14 cellular contexts compared by ENCODE assay signal in the genomic region with DNA sequence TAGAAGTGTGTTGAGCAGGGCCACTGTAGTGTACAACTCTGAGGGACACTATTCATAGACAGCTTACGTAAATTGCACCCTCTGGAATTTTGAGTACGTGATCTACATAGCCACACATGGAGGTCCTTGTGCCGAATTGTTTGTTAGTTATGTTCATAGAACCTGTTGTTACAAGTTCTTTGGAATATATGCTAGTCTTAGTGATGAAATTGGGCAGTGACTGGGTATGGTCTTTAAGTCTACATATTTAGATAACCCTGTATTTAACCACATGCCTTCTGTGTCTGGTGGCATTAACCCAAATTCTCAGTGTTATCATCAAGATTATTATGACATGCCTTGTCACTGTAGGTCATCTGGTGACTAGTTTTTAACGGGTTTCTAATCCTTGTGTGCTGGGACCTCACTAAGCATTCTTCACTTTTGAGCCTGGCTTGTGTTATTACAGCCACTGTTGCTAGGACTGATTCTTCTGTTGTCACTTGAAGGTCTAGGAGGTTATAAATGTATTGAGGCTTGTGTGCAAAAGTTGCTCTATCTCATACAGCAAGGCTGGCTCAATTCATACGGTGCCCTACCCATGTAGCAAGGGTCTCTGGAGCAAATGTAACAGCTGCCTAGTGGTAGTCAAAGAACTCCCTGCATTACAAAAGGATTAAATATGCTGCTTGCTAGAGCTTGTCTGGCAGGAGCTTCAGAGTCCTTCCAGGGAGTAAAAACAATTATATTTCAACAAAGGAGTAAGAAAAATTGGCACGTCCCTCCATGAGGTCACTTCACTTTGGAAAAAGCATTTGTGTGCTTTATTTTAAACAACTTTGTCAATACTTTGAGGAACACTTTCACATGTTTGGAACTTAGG.
DNase-seq lines count a peak whose midpoint lies in the region; ATAC-seq and TF ChIP-seq lines count a peak whose summit lies in the region.
"Had no signal": no experiment of that assay in that cellular context is flagged by ENCODE, and none has a peak within 500 bp of the region (broad histone marks: within the 10 kb centered on the region; RNA-seq: fewer than 3 reads in every experiment).

No MANE protein-coding gene starts in this region.

- H3K36me3 ChIP-seq in HUES48 (ENCODE audit: control insufficient read depth, insufficient read depth, low read length) = no peaks in the 10 kb centered on the region
- no peaks in the 10 kb centered on the region for H3K36me3 ChIP-seq in neural progenitor cell
- H3K36me3 ChIP-seq: spleen had no signal

- TF ChIP-seq CTCF in neural progenitor cell (IDR thresholded peaks at IDR 0.05) = no peak
- no peak for TF ChIP-seq CTCF in lower leg skin (IDR thresholded peaks at IDR 0.05)

- no peak overlapping the region for H3K4me3 Mint-ChIP-seq in neural progenitor cell
- H3K4me3 Mint-ChIP-seq: activated CD4-positive, alpha-beta memory T cell treated with anti-CD3 and anti-CD28 coated beads for 36 hours; naive thymus-derived CD4-positive, alpha-beta T cell had no signal

- peak; percentile 44 for DNase-seq in epithelial cell of prostate (ENCODE audit: low read depth, low spot score)
- peak; percentile 21 for DNase-seq in neural progenitor cell (ENCODE audit: low spot score)
- no peak for DNase-seq in lower leg skin (ENCODE audit: low spot score in 2 of 2)
- no peak for DNase-seq in activated T-cell treated with anti-CD3 and anti-CD28 coated beads, Interleukin-2, amount 50 U/mL, for 1 hour
- DNase-seq: activated CD4-positive, alpha-beta memory T cell treated with anti-CD3 and anti-CD28 coated beads for 36 hours; Calu3; glutamatergic neuron; naive thymus-derived CD4-positive, alpha-beta T cell; NCI-H2171; spleen had no signal

- ATAC-seq in GM21390 (IDR thresholded peaks at IDR 0.05; ENCODE audit: unreplicated experiment) (peak; percentile 22), GM19455 (IDR thresholded peaks at IDR 0.05; ENCODE audit: unreplicated experiment) (no peak), GM19351 (IDR thresholded peaks at IDR 0.05; ENCODE audit: unreplicated experiment) (no peak)
- ATAC-seq: naive thymus-derived CD4-positive, alpha-beta T cell had no signal

- H3K9ac ChIP-seq in HUES48 (ENCODE audit: low read depth, low read length) = no peak overlapping the region
- no peak overlapping the region for H3K9ac ChIP-seq in neural progenitor cell

- H2AFZ ChIP-seq in neural progenitor cell (replicated peaks) = no peak overlapping the region

- 55 to 56% methylated on average over 6 of the region's 6 CpGs for WGBS in lower leg skin, 2 donors

- H3K4me3 ChIP-seq in HUES48 (ENCODE audit: low read depth, low read length) (no peak overlapping the region), neural progenitor cell (no peak overlapping the region), lower leg skin (ENCODE audit: low read depth, poor library complexity, severe bottlenecking) (no peak overlapping the region)
- H3K4me3 ChIP-seq: spleen had no signal

- intact Hi-C loops in lower leg skin (cut with DNase I; ENCODE audit: low total_unique reads) = no loop called here

- peak overlapping the region; percentile 33 for H3K4me2 ChIP-seq in neural progenitor cell

- H3K27me3 Mint-ChIP-seq in neural progenitor cell (ENCODE audit: insufficient read depth, low read depth) = peaks cover 2% of the 10 kb centered on the region
- H3K27me3 Mint-ChIP-seq: activated CD4-positive, alpha-beta memory T cell treated with anti-CD3 and anti-CD28 coated beads for 36 hours had no signal

- peaks cover 23% of the 10 kb centered on the region for H3K4me1 Mint-ChIP-seq in neural progenitor cell
- H3K4me1 Mint-ChIP-seq: naive thymus-derived CD4-positive, alpha-beta T cell had no signal

- H3K9me3 Mint-ChIP-seq in neural progenitor cell = peaks cover 7% of the 10 kb centered on the region
- H3K9me3 Mint-ChIP-seq: activated CD4-positive, alpha-beta memory T cell treated with anti-CD3 and anti-CD28 coated beads for 36 hours had no signal

- peaks cover 15% of the 10 kb centered on the region for H3K36me3 Mint-ChIP-seq in neural progenitor cell
- H3K36me3 Mint-ChIP-seq: activated CD4-positive, alpha-beta memory T cell treated with anti-CD3 and anti-CD28 coated beads for 36 hours; naive thymus-derived CD4-positive, alpha-beta T cell had no signal

- H3K4me1 ChIP-seq in HUES48 (ENCODE audit: control insufficient read depth, insufficient read depth, low read length) = peaks cover 30% of the 10 kb centered on the region
- peaks cover 26% of the 10 kb centered on the region for H3K4me1 ChIP-seq in neural progenitor cell

- peak overlapping the region; percentile 69 for H3K27ac Mint-ChIP-seq in neural progenitor cell
- H3K27ac Mint-ChIP-seq: activated CD4-positive, alpha-beta memory T cell treated with anti-CD3 and anti-CD28 coated beads for 36 hours; naive thymus-derived CD4-positive, alpha-beta T cell had no signal

- H3K27ac ChIP-seq in HUES48 (ENCODE audit: low read depth, low read length) (peak overlapping the region; percentile 48), epithelial cell of prostate (peak overlapping the region; percentile 69), neural progenitor cell (peak overlapping the region; percentile 22)
- H3K27ac ChIP-seq: spleen had no signal

- no peak for TF ChIP-seq POLR2A in lower leg skin (IDR thresholded peaks at IDR 0.05)

- H3F3A ChIP-seq in neural progenitor cell (ENCODE audit: low read depth) = no peaks in the 10 kb centered on the region

- no peaks in the 10 kb centered on the region for H3K9me3 ChIP-seq in HUES48 (ENCODE audit: control insufficient read depth, insufficient read depth, low read length)
- no peaks in the 10 kb centered on the region for H3K9me3 ChIP-seq in neural progenitor cell (ENCODE audit: low read depth)

- H4K20me1 ChIP-seq in neural progenitor cell (ENCODE audit: low read depth) = peaks cover 5% of the 10 kb centered on the region

- H3K27me3 ChIP-seq in HUES48 (ENCODE audit: control insufficient read depth, insufficient read depth, low read length) = no peaks in the 10 kb centered on the region
- no peaks in the 10 kb centered on the region for H3K27me3 ChIP-seq in neural progenitor cell
- H3K27me3 ChIP-seq: spleen had no signal

- peaks cover 65% of the 10 kb centered on the region for H3K79me2 ChIP-seq in neural progenitor cell (ENCODE audit: low read depth)

Comparison
In these comparisons a context has a peak if more than half of its experiments do, and no peak if none do; other contexts are left out.
1. DNase-seq: peak in epithelial cell of prostate (single experiment) and neural progenitor cell (single experiment); none in lower leg skin (0 of 2) and activated T-cell treated with anti-CD3 and anti-CD28 coated beads, Interleukin-2, amount 50 U/mL, for 1 hour (single experiment).
2. Peak in every context shown above with its lines, with median percentiles within 50 percentile points of each other: H3K27ac ChIP-seq.